6 cellular contexts compared by ENCODE assay signal in genomic region chr19:46660601-46661019, GRCh38. TPM values are rescaled to one million over a fixed set of nuclear protein-coding genes. Genes with fewer than 3 reads are reported as not detected.
DNase-seq lines count a peak whose midpoint lies in the region; FAIRE-seq and TF ChIP-seq lines count a peak whose summit lies in the region.

No MANE protein-coding gene starts in this region.

- H3K4me3 ChIP-seq in ACC112 (ENCODE audit: low read depth, low read length) = peak overlapping the region; percentile 77
- peak overlapping the region; percentile 49 for H3K4me3 ChIP-seq in HUES6 (ENCODE audit: low read depth, low read length)
- H3K4me3 ChIP-seq in fibroblast of villous mesenchyme (ENCODE audit: low read depth, low read length) = peak overlapping the region; percentile 69
- peak overlapping the region; percentile 85 to 90 for H3K4me3 ChIP-seq in stomach smooth muscle (ENCODE audit: low read length in 2 of 2)

- H3K9me3 ChIP-seq in HUES6 (ENCODE audit: control insufficient read depth, insufficient read depth, low read depth, low read length) (no peaks in the 10 kb centered on the region), stomach smooth muscle (ENCODE audit: control insufficient read depth in 2 of 2, low read length in 2 of 2) (no peaks in the 10 kb centered on the region)

- H2AFZ ChIP-seq in ACC112 (ENCODE audit: low read length, unreplicated experiment) = peak overlapping the region; percentile 22

- H3K27me3 ChIP-seq in ACC112 (ENCODE audit: insufficient read depth, low read length) (0 out of 2 replicates have a peak, but pooled peaks cover 9% of the 10 kb centered on the region), HUES6 (ENCODE audit: control insufficient read depth, insufficient read depth, low read length) (peaks cover 22% of the 10 kb centered on the region; the same call in 1 of the 2 replicates), stomach smooth muscle (ENCODE audit: control insufficient read depth in 1 of 2, insufficient read depth in 2 of 2, low read length in 2 of 2) (no peaks in the 10 kb centered on the region)

- H3K36me3 ChIP-seq in ACC112 (ENCODE audit: insufficient read depth, low read length) (no peaks in the 10 kb centered on the region), HUES6 (ENCODE audit: control insufficient read depth, insufficient read depth, low read length) (no peaks in the 10 kb centered on the region), stomach smooth muscle (ENCODE audit: control insufficient read depth in 2 of 2, insufficient read depth in 2 of 2, low read length in 2 of 2) (no peaks in the 10 kb centered on the region)

- no peak for DNase-seq in fibroblast of villous mesenchyme (ENCODE audit: low read depth)
- no peak for DNase-seq in RCC 7860 (ENCODE audit: low spot score)
- DNase-seq in DMS 273 (lab: John Stamatoyannopoulos, UW; ENCODE audit: unreplicated experiment) = no peak

- FAIRE-seq in RCC 7860 (lab: Jason Lieb, UNC) = no peak

- no peak for TF ChIP-seq CTCF in fibroblast of villous mesenchyme (IDR thresholded peaks at IDR 0.05; ENCODE audit: insufficient read depth, low read depth, low read length)

- H3K9ac ChIP-seq in HUES6 (ENCODE audit: low read length) (peak overlapping the region; percentile 61), stomach smooth muscle (ENCODE audit: low read length in 2 of 2) (peak overlapping the region; percentile 65 to 75)

- no peak overlapping the region for H3K27ac ChIP-seq in ACC112 (ENCODE audit: low read depth, low read length)
- H3K27ac ChIP-seq in HUES6 (ENCODE audit: low read depth, low read length) = no peak overlapping the region; the same call in 1 of the 2 replicates
- peak overlapping the region; percentile 88 for H3K27ac ChIP-seq in stomach smooth muscle (ENCODE audit: low read length)

- no peaks in the 10 kb centered on the region for H3K79me2 ChIP-seq in ACC112 (ENCODE audit: control insufficient read depth, insufficient read depth, low read length, unreplicated experiment)

- H3K4me1 ChIP-seq in ACC112 (ENCODE audit: control insufficient read depth, insufficient read depth, low read length, unreplicated experiment) = peaks cover 4% of the 10 kb centered on the region
- peaks cover 15% of the 10 kb centered on the region for H3K4me1 ChIP-seq in HUES6 (ENCODE audit: control insufficient read depth, insufficient read depth, low read length)
- peaks cover 33% of the 10 kb centered on the region for H3K4me1 ChIP-seq in stomach smooth muscle (ENCODE audit: control insufficient read depth, insufficient read depth, low read length)

RNA-seq across cellular contexts. Expression of gene DACT3, which starts 0.4 kb away (rescaled TPM):
- total RNA-seq in fibroblast of villous mesenchyme = 5.2 and 11.3 TPM in 2 replicates

RNA-seq across cellular contexts. Expression of gene GNG8, which starts 24.6 kb away (rescaled TPM):
- not detected in 2 replicates for total RNA-seq in fibroblast of villous mesenchyme

RNA-seq across cellular contexts. Expression of gene PTGIR, which starts 35.7 kb away (rescaled TPM):
- 3.5 and 5.5 TPM in 2 replicates for total RNA-seq in fibroblast of villous mesenchyme

RNA-seq across cellular contexts. Expression of gene PRKD2, which starts 56.3 kb away (rescaled TPM):
- 11.7 and 12.2 TPM in 2 replicates for total RNA-seq in fibroblast of villous mesenchyme

RNA-seq across cellular contexts. Expression of gene CALM3, which starts 59.5 kb away (rescaled TPM):
- 124 and 213 TPM in 2 replicates for total RNA-seq in fibroblast of villous mesenchyme
